8 cellular contexts compared by ENCODE assay signal in the genomic region with DNA sequence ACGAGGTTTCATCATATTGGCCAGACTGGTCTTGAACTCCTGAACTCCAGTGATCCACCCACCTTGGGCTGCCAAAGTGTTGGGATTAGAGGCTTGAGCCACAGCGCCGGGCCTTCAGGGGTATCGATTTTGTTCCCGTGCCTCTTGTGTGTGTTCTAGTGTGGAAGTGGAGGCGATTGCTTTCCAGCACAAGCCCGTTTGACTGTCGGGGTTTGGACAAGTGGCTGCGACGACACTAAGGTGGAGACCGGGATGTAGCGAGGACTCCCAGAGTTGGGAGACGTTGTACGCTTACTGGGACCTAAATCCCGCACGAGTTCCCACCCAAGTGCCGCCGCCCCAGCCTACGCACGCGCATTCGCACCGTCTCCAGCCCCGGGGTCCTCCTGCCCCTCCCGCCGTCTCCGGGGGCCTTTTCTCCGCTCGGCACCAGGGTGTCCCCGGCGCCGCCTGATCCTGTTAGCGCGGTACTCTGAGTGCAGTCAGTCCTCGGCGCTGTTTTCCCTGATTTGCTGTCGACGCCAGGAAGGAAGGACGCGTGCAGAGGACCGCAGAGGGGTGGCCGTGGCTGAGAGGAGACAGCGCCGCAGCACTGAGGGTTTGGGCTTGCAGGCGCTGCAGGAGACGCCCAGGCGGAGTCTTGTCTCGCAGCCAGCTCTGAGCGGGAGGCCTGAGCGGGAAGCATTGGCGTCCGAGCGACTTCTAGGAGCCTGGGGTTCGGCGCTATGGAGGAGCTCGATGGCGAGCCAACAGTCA. TPM values are rescaled to one million over a fixed set of nuclear protein-coding genes. Genes with fewer than 3 reads are reported as not detected.
A peak's percentile ranks its signal among the peaks of the same experiment; 100 is the strongest.
DNase-seq lines count a peak whose midpoint lies in the region; ATAC-seq and TF ChIP-seq lines count a peak whose summit lies in the region.

A gene with protein sequence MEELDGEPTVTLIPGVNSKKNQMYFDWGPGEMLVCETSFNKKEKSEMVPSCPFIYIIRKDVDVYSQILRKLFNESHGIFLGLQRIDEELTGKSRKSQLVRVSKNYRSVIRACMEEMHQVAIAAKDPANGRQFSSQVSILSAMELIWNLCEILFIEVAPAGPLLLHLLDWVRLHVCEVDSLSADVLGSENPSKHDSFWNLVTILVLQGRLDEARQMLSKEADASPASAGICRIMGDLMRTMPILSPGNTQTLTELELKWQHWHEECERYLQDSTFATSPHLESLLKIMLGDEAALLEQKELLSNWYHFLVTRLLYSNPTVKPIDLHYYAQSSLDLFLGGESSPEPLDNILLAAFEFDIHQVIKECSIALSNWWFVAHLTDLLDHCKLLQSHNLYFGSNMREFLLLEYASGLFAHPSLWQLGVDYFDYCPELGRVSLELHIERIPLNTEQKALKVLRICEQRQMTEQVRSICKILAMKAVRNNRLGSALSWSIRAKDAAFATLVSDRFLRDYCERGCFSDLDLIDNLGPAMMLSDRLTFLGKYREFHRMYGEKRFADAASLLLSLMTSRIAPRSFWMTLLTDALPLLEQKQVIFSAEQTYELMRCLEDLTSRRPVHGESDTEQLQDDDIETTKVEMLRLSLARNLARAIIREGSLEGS (plus strand): TSS at position 643 of the 756 bp plus-strand sequence. CDS start 83 bp downstream, at position 726.

- intact Hi-C loops in adrenal gland (cut with DNase I) (loop anchor here in 1 of 2 donors (10.0 kb wide), 1 partner anchor 90 kb away; no protein-coding TSS in a partner anchor), heart right ventricle (cut with DNase I) (loop anchor here in 5 of 10 donors (5.0 to 10.0 kb wide), 6 partner anchors 90 to 243 kb away; a partner anchor contains a TSS), posterior cingulate gyrus (cut with DNase I) (loop anchor here (2.0 to 10.0 kb wide), 4 partner anchors 22 to 240 kb away; a partner anchor contains a TSS)

- TF ChIP-seq CTCF in GM06990 (IDR thresholded peaks at IDR 0.05; ENCODE audit: insufficient read depth, low read length, poor library complexity, severe bottlenecking) = peak; percentile 3
- peak in 3 of 6 experiments; percentile 9 to 30 (median 18) for TF ChIP-seq CTCF in adrenal gland (IDR thresholded peaks at IDR 0.05)
- no peak for TF ChIP-seq CTCF in heart right ventricle (IDR thresholded peaks at IDR 0.05)
- TF ChIP-seq CTCF in type B pancreatic cell (conservative IDR thresholded peaks at IDR 0.05) = no peak

- ATAC-seq in HG02759 (IDR thresholded peaks at IDR 0.05; ENCODE audit: unreplicated experiment) (peak; percentile 87), heart right ventricle (peak; percentile 93 to 98 (median 96))

- 0 to 2% (median 1%) methylated on average over 27 to 57 of the region's 57 CpGs for WGBS in adrenal gland, 4 donors
- WGBS in heart right ventricle, 2 donors = 0% methylated on average over 57 of the region's 57 CpGs

- peak within 1 kb of the TSS; percentile 99 for H3K4me3 ChIP-seq in GM06990 (replicated peaks; ENCODE audit: low read depth, low read length)
- peak within 1 kb of the TSS; percentile 46 to 96 (median 54) for H3K4me3 ChIP-seq in adrenal gland
- peak within 1 kb of the TSS; percentile 67 to 99 (median 86) for H3K4me3 ChIP-seq in heart right ventricle

- H3K9me3 ChIP-seq in adrenal gland (replicated peaks in 1 of 3) = no peaks in the 10 kb centered on the region
- no peaks in the 10 kb centered on the region for H3K9me3 ChIP-seq in heart right ventricle

- H3K4me1 ChIP-seq in adrenal gland (replicated peaks in 1 of 2) (peaks cover 9 to 14% of the 10 kb centered on the region in 2 donors), heart right ventricle (peaks cover 5 to 28% (median 21%) of the 10 kb centered on the region in 9 donors)

- TF ChIP-seq POLR2A in adrenal gland (IDR thresholded peaks at IDR 0.05) = peak in 1 of 2 donors; percentile 81

- DNase-seq in GM06990 (ENCODE audit: extremely low read depth, insufficient read length) = peak; percentile 95
- DNase-seq in NCI-H146 treated with DMSO at 0.1 percent for 48 hours (lab: John Stamatoyannopoulos, UW; ENCODE audit: unreplicated experiment) = peak; percentile 90
- peak; percentile 80 to 91 (median 89) for DNase-seq in T-helper 1 cell
- peak; percentile 92 to 94 (median 93) for DNase-seq in adrenal gland
- DNase-seq in heart right ventricle = peak; percentile 95 to 96
- DNase-seq in posterior cingulate gyrus = peak; percentile 87 to 99 (median 92)
- DNase-seq in type B pancreatic cell (ENCODE audit: extremely low spot score, unreplicated experiment) = peak; percentile 96

- H3K36me3 ChIP-seq in GM06990 (ENCODE audit: control insufficient read depth, insufficient read depth, low read length) (peaks cover 3% of the 10 kb centered on the region; the same call in 1 of the 2 replicates), adrenal gland (replicated peaks in 1 of 2) (peaks cover 0 to 14% of the 10 kb centered on the region in 2 donors), heart right ventricle (peaks cover 0 to 21% (median 9%) of the 10 kb centered on the region in 9 donors)

- H3K27me3 Mint-ChIP-seq in type B pancreatic cell = no peaks in the 10 kb centered on the region

- peak within 1 kb of the TSS; percentile 96 for H3K4me3 Mint-ChIP-seq in type B pancreatic cell

- H3K27ac ChIP-seq in adrenal gland = peak within 1 kb of the TSS; percentile 75 to 97 (median 91)
- H3K27ac ChIP-seq in heart right ventricle = peak within 1 kb of the TSS; percentile 92 to 98 (median 96)

- H3K9me3 Mint-ChIP-seq in type B pancreatic cell = no peaks in the 10 kb centered on the region

- no peaks in the 10 kb centered on the region for H3K27me3 ChIP-seq in GM06990 (replicated peaks; ENCODE audit: control insufficient read depth, insufficient read depth, low read length)
- no peaks in the 10 kb centered on the region for H3K27me3 ChIP-seq in adrenal gland
- H3K27me3 ChIP-seq in heart right ventricle = no peaks in the 10 kb centered on the region

- H3K4me1 Mint-ChIP-seq in type B pancreatic cell (ENCODE audit: unreplicated experiment) = peaks cover 12% of the 10 kb centered on the region

- peak within 1 kb of the TSS; percentile 99 for H3K27ac Mint-ChIP-seq in type B pancreatic cell

- peaks cover 5% of the 10 kb centered on the region for H3K36me3 Mint-ChIP-seq in type B pancreatic cell

RNA-seq across cellular contexts. Expression of the gene that starts here (rescaled TPM):
- total RNA-seq in adrenal gland (10 to 100 TPM; 18.7 to 53.8 (median 33.5) TPM), heart right ventricle (10 to 100 TPM; 16.2 to 28.4 (median 20.4) TPM), type B pancreatic cell (ENCODE audit: low replicate concordance) (63.3 and 84.1 TPM in 2 replicates)
- polyA plus RNA-seq in adrenal gland (10 to 100 TPM; 24.1 to 51.5 (median 40.0) TPM), heart right ventricle (10 to 100 TPM; 31.3 to 39.0 TPM)

Comparison
In these comparisons a context has a peak if more than half of its experiments do, and no peak if none do; other contexts are left out.
1. Peak in every context shown above with its lines: DNase-seq, ATAC-seq, H3K4me3 ChIP-seq and H3K27ac ChIP-seq.